ENCODE assay signal across 8 cellular contexts in the genomic region with DNA sequence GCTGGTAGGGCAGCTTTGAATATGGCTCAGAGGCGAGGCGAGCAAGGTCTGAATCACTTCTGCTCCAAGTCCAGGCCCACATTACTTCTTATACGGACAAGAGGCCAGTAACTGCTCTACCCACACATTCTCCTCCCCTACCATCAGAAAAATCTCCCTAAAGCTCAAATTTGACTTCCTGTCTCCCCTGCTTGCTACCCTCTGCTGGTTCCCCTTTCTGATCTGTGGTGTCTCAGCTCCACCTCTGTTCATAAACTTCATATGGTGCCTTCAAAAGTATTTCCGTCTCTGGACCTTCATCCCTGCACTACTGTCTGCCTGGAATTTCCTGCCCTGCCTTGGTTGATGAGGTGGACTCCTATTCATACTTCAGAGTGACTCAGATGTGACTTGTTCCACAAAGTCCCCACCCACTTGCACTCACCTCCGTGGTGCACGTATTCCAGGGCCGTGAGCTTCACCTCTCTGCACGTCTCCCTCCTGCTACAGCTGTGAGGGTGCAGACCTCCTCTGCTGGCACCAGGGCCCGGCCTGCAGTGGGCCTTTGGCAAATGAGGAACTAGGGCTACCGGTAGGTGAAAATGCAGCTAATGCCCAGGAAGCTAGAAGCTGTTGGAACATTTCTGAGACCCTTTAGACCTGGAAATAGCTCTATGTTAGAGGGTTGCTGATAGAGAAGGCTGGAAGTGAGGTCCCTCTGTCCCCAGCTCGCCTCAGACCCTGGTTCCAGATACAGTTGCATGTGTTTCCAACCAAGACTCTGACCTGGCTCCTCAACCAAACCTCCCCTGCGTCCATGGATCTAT. TPM values are rescaled to one million over a fixed set of nuclear protein-coding genes. Genes with fewer than 3 reads are reported as not detected.
A peak's percentile ranks its signal among the peaks of the same experiment; 100 is the strongest.
DNase-seq lines count a peak whose midpoint lies in the region; ATAC-seq, FAIRE-seq and TF ChIP-seq lines count a peak whose summit lies in the region.

No MANE protein-coding gene starts in this region.

- H3K4me3 Mint-ChIP-seq in CD4-positive, CD25-positive, alpha-beta regulatory T cell: peak overlapping the region; percentile 46 to 76 (median 66)

- WGBS in pancreas, 2 donors: 82 to 87% methylated on average over 12 of the region's 12 CpGs

- no peak for FAIRE-seq in pancreas (lab: Jason Lieb, UNC)

- TF ChIP-seq CTCF in brain microvascular endothelial cell (IDR thresholded peaks at IDR 0.05; ENCODE audit: low read depth, low read length, missing control alignments): no peak
- no peak for TF ChIP-seq CTCF in pancreas (IDR thresholded peaks at IDR 0.05)

- intact Hi-C loops in pancreas (cut with DNase I): no loop called here
- intact Hi-C loops in cardiac septum (cut with DNase I): no loop called here

- peaks cover 3% of the 10 kb centered on the region for H3K36me3 ChIP-seq in CD4-positive, CD25-positive, alpha-beta regulatory T cell (ENCODE audit: control insufficient read depth, insufficient read depth, low read length)
- no peaks in the 10 kb centered on the region for H3K36me3 ChIP-seq in brain microvascular endothelial cell (replicated peaks)
- no peaks in the 10 kb centered on the region for H3K36me3 ChIP-seq in pancreas

- H3K36me3 Mint-ChIP-seq in CD4-positive, CD25-positive, alpha-beta regulatory T cell: no peaks in the 10 kb centered on the region

- no peaks in the 10 kb centered on the region for H3K27me3 Mint-ChIP-seq in CD4-positive, CD25-positive, alpha-beta regulatory T cell

- peak overlapping the region; percentile 85 to 96 (median 94) for H3K27ac Mint-ChIP-seq in CD4-positive, CD25-positive, alpha-beta regulatory T cell

- ATAC-seq in CD4-positive, CD25-positive, alpha-beta regulatory T cell (ENCODE audit: low read depth in 2 of 2): peak; percentile 81 to 87
- ATAC-seq in GM19468 (IDR thresholded peaks at IDR 0.05; ENCODE audit: extremely low read depth, unreplicated experiment) (peak; percentile 47), HG03558 (IDR thresholded peaks at IDR 0.05; ENCODE audit: extremely low read depth, unreplicated experiment) (peak; percentile 43), pancreas (peak in 3 of 4 donors; percentile 57 to 66 (median 62))

- peak; percentile 18 to 80 (median 58) for DNase-seq in CD4-positive, CD25-positive, alpha-beta regulatory T cell
- DNase-seq in T-helper 9 cell: peak; percentile 20
- peak; percentile 71 for DNase-seq in brain microvascular endothelial cell
- DNase-seq in pancreas: peak in 1 of 6 donors; percentile 49
- DNase-seq in NCI-H146 treated with DMSO at 0.1 percent for 48 hours (lab: John Stamatoyannopoulos, UW; ENCODE audit: unreplicated experiment): no peak
- no peak for DNase-seq in cardiac septum (ENCODE audit: low spot score)

- H3K27me3 ChIP-seq in CD4-positive, CD25-positive, alpha-beta regulatory T cell (ENCODE audit: control insufficient read depth, insufficient read depth, low read length): no peaks in the 10 kb centered on the region
- no peaks in the 10 kb centered on the region for H3K27me3 ChIP-seq in brain microvascular endothelial cell (replicated peaks)
- H3K27me3 ChIP-seq in pancreas: no peaks in the 10 kb centered on the region

- H3K4me1 ChIP-seq in CD4-positive, CD25-positive, alpha-beta regulatory T cell (ENCODE audit: control insufficient read depth, insufficient read depth, low read length, poor library complexity, severe bottlenecking): peaks cover 18% of the 10 kb centered on the region
- no peaks in the 10 kb centered on the region for H3K4me1 ChIP-seq in pancreas

- peak overlapping the region; percentile 78 for H3K4me3 ChIP-seq in CD4-positive, CD25-positive, alpha-beta regulatory T cell (ENCODE audit: low read depth, low read length)
- H3K4me3 ChIP-seq in brain microvascular endothelial cell (ENCODE audit: low read depth, low read length): no peak overlapping the region
- no peak overlapping the region for H3K4me3 ChIP-seq in pancreas

- H3K4me1 Mint-ChIP-seq in CD4-positive, CD25-positive, alpha-beta regulatory T cell: peaks cover 10 to 35% (median 28%) of the 10 kb centered on the region in 4 donors

- no peaks in the 10 kb centered on the region for H3K9me3 ChIP-seq in CD4-positive, CD25-positive, alpha-beta regulatory T cell (ENCODE audit: control insufficient read depth in 2 of 2, low read length in 2 of 2)
- H3K9me3 ChIP-seq in pancreas: no peaks in the 10 kb centered on the region

- no peaks in the 10 kb centered on the region for H3K9me3 Mint-ChIP-seq in CD4-positive, CD25-positive, alpha-beta regulatory T cell

- in situ Hi-C loops in brain microvascular endothelial cell (cut with HindIII; ENCODE audit: low pct_ligation_motif_present, low sequenced_read_pairs): no loop called here

- H3K27ac ChIP-seq in CD4-positive, CD25-positive, alpha-beta regulatory T cell (ENCODE audit: insufficient read depth, low read length, poor library complexity, severe bottlenecking): peak overlapping the region; percentile 80
- H3K27ac ChIP-seq in brain microvascular endothelial cell: peak overlapping the region; percentile 73
- H3K27ac ChIP-seq in pancreas: no peak overlapping the region

RNA-seq across cellular contexts. Expression of gene KCMF1, which starts 24.6 kb away (rescaled TPM):
- 80.0 TPM for total RNA-seq in CD4-positive, CD25-positive, alpha-beta regulatory T cell
- 10 to 100 TPM; 21.3 to 41.8 (median 28.5) TPM for polyA plus RNA-seq in CD4-positive, CD25-positive, alpha-beta regulatory T cell
- total RNA-seq in pancreas (100 to 1,000 TPM in 1 of 6 donors, 10 to 100 TPM in 5; 58.1 to 102 (median 82.3) TPM), cardiac septum (88.8 TPM)
- 10 to 100 TPM in 1 of 2 donors, 1 to 10 TPM in 1; 9.9 to 31.1 TPM for polyA plus RNA-seq in pancreas

RNA-seq across cellular contexts. Expression of gene TMSB10, which starts 41.0 kb away (rescaled TPM):
- 2,468 TPM for total RNA-seq in CD4-positive, CD25-positive, alpha-beta regulatory T cell
- over 10,000 TPM in 1 of 4 donors, 1,000 to 10,000 TPM in 3; 7,086 to 10,693 (median 8,015) TPM for polyA plus RNA-seq in CD4-positive, CD25-positive, alpha-beta regulatory T cell
- total RNA-seq in pancreas (100 to 1,000 TPM; 134 to 700 (median 213) TPM), cardiac septum (452 TPM)
- polyA plus RNA-seq in pancreas: 1,000 to 10,000 TPM in 1 of 2 donors, 100 to 1,000 TPM in 1; 585 to 1,099 TPM

Comparison
In these comparisons a context has a peak if more than half of its experiments do, and no peak if none do; other contexts are left out.
1. DNase-seq: peak in CD4-positive, CD25-positive, alpha-beta regulatory T cell (3 of 3), T-helper 9 cell (single experiment) and brain microvascular endothelial cell (single experiment); none in NCI-H146 treated with DMSO at 0.1 percent for 48 hours (single experiment) and cardiac septum (single experiment).
2. H3K27ac ChIP-seq: peak in CD4-positive, CD25-positive, alpha-beta regulatory T cell (single experiment) and brain microvascular endothelial cell (single experiment); none in pancreas (0 of 4).
3. Peak in every context shown above with its lines, with median percentiles within 50 percentile points of each other: ATAC-seq.